22 cellular contexts compared by ENCODE assay signal in genomic region chr9:21656776-21657637, GRCh38.
DNase-seq lines count a peak whose midpoint lies in the region; FAIRE-seq and TF ChIP-seq lines count a peak whose summit lies in the region.
"Had no signal": no experiment of that assay in that cellular context is flagged by ENCODE, and none has a peak within 500 bp of the region (broad histone marks: within the 10 kb centered on the region; RNA-seq: fewer than 3 reads in every experiment).

No MANE protein-coding gene starts in this region.

- H3K36me3 ChIP-seq in ovary, result no peaks in the 10 kb centered on the region
- H3K36me3 ChIP-seq: BLaER1, heart left ventricle, thyroid gland, WERI-Rb-1 had no signal

- H3K9me3 ChIP-seq in ovary, result no peaks in the 10 kb centered on the region
- H3K9me3 ChIP-seq: BLaER1, thyroid gland had no signal

- WGBS in ovary, 3 donors, result 9 to 35% (median 16%) methylated on average over 2 of the region's 2 CpGs

- intact Hi-C loops in ovary (cut with DNase I), result no loop called here

- TF ChIP-seq CTCF in ovary (IDR thresholded peaks at IDR 0.05), result no peak

- H3K4me1 ChIP-seq in ovary (ENCODE audit: insufficient read depth), result peaks cover 1% of the 10 kb centered on the region
- H3K4me1 ChIP-seq: BLaER1 had no signal

- peak; percentile 85 for DNase-seq in AG08395 (ENCODE audit: low spot score)
- peak; percentile 40 for DNase-seq in GM04504 (ENCODE audit: low read depth)
- DNase-seq in amniotic epithelial cell (ENCODE audit: low read depth), result peak; percentile 78
- DNase-seq in foreskin melanocyte, result peak; percentile 48
- no peak for DNase-seq in NCI-H2196 treated with DMSO at 0.1 percent for 48 hours (lab: John Stamatoyannopoulos, UW; ENCODE audit: unreplicated experiment)
- DNase-seq in ovary, result no peak
- DNase-seq in hippocampal formation (lab: John Stamatoyannopoulos, UW), result no peak
- DNase-seq in RCC 7860 (ENCODE audit: low spot score), result no peak
- DNase-seq: activated CD8-positive, alpha-beta T cell treated with anti-CD3 and anti-CD28 coated beads for 36 hours; activated T-cell treated with anti-CD3 and anti-CD28 coated beads, Interleukin-2, amount 50 U/mL, for 48 hours; DMS 273 treated with DMSO at 0.1 percent for 48 hours; heart left ventricle; NCI-H2107; NCI-H774; nucleus accumbens; T-helper 1 cell; thyroid gland; WERI-Rb-1 had no signal

- TF ChIP-seq POLR2A in ovary (IDR thresholded peaks at IDR 0.05), result no peak

- no peak for FAIRE-seq in RCC 7860 (lab: Jason Lieb, UNC)
- FAIRE-seq: colon, endothelial cell of umbilical vein had no signal

- TF ChIP-seq EP300 in ovary (IDR thresholded peaks at IDR 0.05), result no peak

- H3K27me3 ChIP-seq in ovary, result no peaks in the 10 kb centered on the region
- H3K27me3 ChIP-seq: BLaER1, heart left ventricle, thyroid gland had no signal

- no peak overlapping the region for H3K4me3 ChIP-seq in ovary
- H3K4me3 ChIP-seq: BLaER1, heart left ventricle, thyroid gland had no signal

- no peak overlapping the region for H3K27ac ChIP-seq in ovary
- H3K27ac ChIP-seq: BLaER1, heart left ventricle, RWPE1, thyroid gland, WERI-Rb-1 had no signal

Comparison
In these comparisons a context has a peak if more than half of its experiments do, and no peak if none do; other contexts are left out.
1. DNase-seq: peak in AG08395 (single experiment), GM04504 (single experiment), amniotic epithelial cell (single experiment) and foreskin melanocyte (single experiment); none in NCI-H2196 treated with DMSO at 0.1 percent for 48 hours (single experiment), ovary (0 of 5), hippocampal formation (0 of 2) and RCC 7860 (single experiment).